ENCODE assay signal across 8 cellular contexts in genomic region chr1:2229032-2229920, GRCh38. TPM values are rescaled to one million over a fixed set of nuclear protein-coding genes. Genes with fewer than 3 reads are reported as not detected.
DNase-seq lines count a peak whose midpoint lies in the region; ATAC-seq and TF ChIP-seq lines count a peak whose summit lies in the region.

No MANE protein-coding gene starts in this region.

- TF ChIP-seq POLR2A in prostate gland (IDR thresholded peaks at IDR 0.05): no peak

- H3K36me3 Mint-ChIP-seq in CD4-positive, CD25-positive, alpha-beta regulatory T cell: no peaks in the 10 kb centered on the region

- 2% methylated on average over 78 of the region's 78 CpGs for WGBS in right cardiac atrium
- WGBS in prostate gland: under 1% methylated on average over 46 of the region's 78 CpGs

- peak overlapping the region; percentile 84 for H3K27ac ChIP-seq in CD4-positive, CD25-positive, alpha-beta regulatory T cell (ENCODE audit: insufficient read depth, low read length, poor library complexity, severe bottlenecking)
- H3K27ac ChIP-seq in HUES6 (ENCODE audit: low read depth, low read length) (0 out of 2 replicates have a peak overlapping the region, but pooled peaks have one; percentile 5), SJSA1 (0 out of 2 replicates have a peak overlapping the region, but pooled peaks have one; percentile 3), right cardiac atrium (ENCODE audit: low read length) (peak overlapping the region; percentile 90), prostate gland (peak overlapping the region; percentile 93 to 95)

- H3K27me3 Mint-ChIP-seq in CD4-positive, CD25-positive, alpha-beta regulatory T cell: peaks cover 17% of the 10 kb centered on the region

- H3K27ac Mint-ChIP-seq in CD4-positive, CD25-positive, alpha-beta regulatory T cell: peak overlapping the region; percentile 94 to 100 (median 98)

- peaks cover 0 to 42% (median 16%) of the 10 kb centered on the region in 4 donors for H3K4me1 Mint-ChIP-seq in CD4-positive, CD25-positive, alpha-beta regulatory T cell

- no peaks in the 10 kb centered on the region for H3K27me3 ChIP-seq in CD4-positive, CD25-positive, alpha-beta regulatory T cell (ENCODE audit: control insufficient read depth, insufficient read depth, low read length)
- H3K27me3 ChIP-seq in HUES6 (ENCODE audit: control insufficient read depth, insufficient read depth, low read length) (no peaks in the 10 kb centered on the region), SJSA1 (replicated peaks) (no peaks in the 10 kb centered on the region), right cardiac atrium (ENCODE audit: control insufficient read depth, insufficient read depth) (no peaks in the 10 kb centered on the region), prostate gland (replicated peaks; ENCODE audit: insufficient read depth) (no peaks in the 10 kb centered on the region)

- DNase-seq in CD4-positive, CD25-positive, alpha-beta regulatory T cell: peak; percentile 32 to 85 (median 65)
- DNase-seq in SJSA1 (ENCODE audit: low read depth in 1 of 2, low spot score in 2 of 2) (peak; percentile 72), anterior cingulate cortex (lab: John Stamatoyannopoulos, UW) (peak in 54 of 58 donors; percentile 44 to 87 (median 71)), right cardiac atrium (peak; percentile 79 to 93 (median 93)), prostate gland (ENCODE audit: low spot score) (peak; percentile 69)

- peaks cover 0 to 1% (median 0%) of the 10 kb centered on the region in 7 donors for H3K9me3 Mint-ChIP-seq in CD4-positive, CD25-positive, alpha-beta regulatory T cell

- H3K4me3 Mint-ChIP-seq in CD4-positive, CD25-positive, alpha-beta regulatory T cell: peak overlapping the region; percentile 95 to 99 (median 96)

- no peaks in the 10 kb centered on the region for H3K9me3 ChIP-seq in CD4-positive, CD25-positive, alpha-beta regulatory T cell (ENCODE audit: control insufficient read depth in 2 of 2, low read length in 2 of 2)
- H3K9me3 ChIP-seq in HUES6 (ENCODE audit: control insufficient read depth, insufficient read depth, low read depth, low read length): no peaks in the 10 kb centered on the region
- H3K9me3 ChIP-seq in SJSA1 (replicated peaks): peaks cover 3% of the 10 kb centered on the region; the same call in 1 of the 2 replicates
- H3K9me3 ChIP-seq in right cardiac atrium (ENCODE audit: control insufficient read depth, low read length): no peaks in the 10 kb centered on the region
- no peaks in the 10 kb centered on the region for H3K9me3 ChIP-seq in prostate gland

- peak overlapping the region; percentile 87 for H3K9ac ChIP-seq in HUES6 (ENCODE audit: low read length)

- H3K36me3 ChIP-seq in CD4-positive, CD25-positive, alpha-beta regulatory T cell (ENCODE audit: control insufficient read depth, insufficient read depth, low read length): no peaks in the 10 kb centered on the region
- H3K36me3 ChIP-seq in HUES6 (ENCODE audit: control insufficient read depth, insufficient read depth, low read length) (no peaks in the 10 kb centered on the region), SJSA1 (peaks cover 50% of the 10 kb centered on the region), prostate gland (no peaks in the 10 kb centered on the region)

- peaks cover 42% of the 10 kb centered on the region for H3K4me1 ChIP-seq in CD4-positive, CD25-positive, alpha-beta regulatory T cell (ENCODE audit: control insufficient read depth, insufficient read depth, low read length, poor library complexity, severe bottlenecking)
- H3K4me1 ChIP-seq in HUES6 (ENCODE audit: control insufficient read depth, insufficient read depth, low read length): peaks cover 50% of the 10 kb centered on the region
- peaks cover 57% of the 10 kb centered on the region for H3K4me1 ChIP-seq in SJSA1 (replicated peaks)
- H3K4me1 ChIP-seq in right cardiac atrium (ENCODE audit: control insufficient read depth, insufficient read depth, low read length): peaks cover 20% of the 10 kb centered on the region
- peaks cover 27% of the 10 kb centered on the region for H3K4me1 ChIP-seq in prostate gland (replicated peaks)

- peak; percentile 3 to 6 for ATAC-seq in CD4-positive, CD25-positive, alpha-beta regulatory T cell (ENCODE audit: low read depth in 2 of 2)
- peak; percentile 8 to 18 for ATAC-seq in right cardiac atrium
- no peak for ATAC-seq in GM18873 (IDR thresholded peaks at IDR 0.05; ENCODE audit: low FRiP score, unreplicated experiment)
- no peak for ATAC-seq in HG02885 (IDR thresholded peaks at IDR 0.05; ENCODE audit: poor library complexity, unreplicated experiment)

- intact Hi-C loops in right cardiac atrium (cut with DNase I) (loop anchor here in 1 of 4 donors (2.0 kb wide), 1 partner anchor 16 kb away; no protein-coding TSS in a partner anchor), prostate gland (cut with DNase I) (no loop called here)

- H3K4me3 ChIP-seq in CD4-positive, CD25-positive, alpha-beta regulatory T cell (ENCODE audit: low read depth, low read length): peak overlapping the region; percentile 86
- H3K4me3 ChIP-seq in HUES6 (ENCODE audit: low read depth, low read length) (peak overlapping the region; percentile 98), SJSA1 (peak overlapping the region; percentile 79), right cardiac atrium (ENCODE audit: low read length) (peak overlapping the region; percentile 94), prostate gland (peak overlapping the region; percentile 53 to 68)

- peak in 1 of 4 experiments; percentile 18 for TF ChIP-seq CTCF in prostate gland (IDR thresholded peaks at IDR 0.05)

RNA-seq across cellular contexts. Expression of gene SKI, which starts 1.2 kb away (rescaled TPM):
- total RNA-seq in CD4-positive, CD25-positive, alpha-beta regulatory T cell: 218 TPM
- polyA plus RNA-seq in CD4-positive, CD25-positive, alpha-beta regulatory T cell: under 1 TPM; 0.25 to 0.57 (median 0.31) TPM
- 9.6 and 24.3 TPM in 2 replicates for total RNA-seq in SJSA1 (2014; rRNA removed; shearing (Covaris generic))
- total RNA-seq in right cardiac atrium (10 to 100 TPM; 56.7 to 83.1 (median 68.9) TPM), prostate gland (100 to 1,000 TPM in 1 of 2 donors, 10 to 100 TPM in 1; 46.2 to 114 TPM)
- 35.6 TPM for polyA plus RNA-seq in right cardiac atrium

RNA-seq across cellular contexts. Expression of gene FAAP20, which starts 34.7 kb away (rescaled TPM):
- 40.4 TPM for total RNA-seq in CD4-positive, CD25-positive, alpha-beta regulatory T cell
- 10 to 100 TPM; 40.0 to 66.5 (median 51.5) TPM for polyA plus RNA-seq in CD4-positive, CD25-positive, alpha-beta regulatory T cell
- 39.2 and 48.6 TPM in 2 replicates for total RNA-seq in SJSA1 (2014; rRNA removed; shearing (Covaris generic))
- 10 to 100 TPM; 35.5 to 49.3 (median 37.2) TPM for total RNA-seq in right cardiac atrium
- 56.3 TPM for polyA plus RNA-seq in right cardiac atrium
- total RNA-seq in prostate gland: 10 to 100 TPM; 55.9 to 70.4 TPM

Comparison
In these comparisons a context has a peak if more than half of its experiments do, and no peak if none do; other contexts are left out.
1. ATAC-seq: peak in CD4-positive, CD25-positive, alpha-beta regulatory T cell (2 of 2) and right cardiac atrium (2 of 2); none in GM18873 (single experiment) and HG02885 (single experiment).
2. H3K27ac ChIP-seq: peak in every context shown above with its lines; median percentile 94 in prostate gland; 90 in right cardiac atrium; 84 in CD4-positive, CD25-positive, alpha-beta regulatory T cell; 5 in HUES6; 3 in SJSA1.
3. Peak in every context shown above with its lines, with median percentiles within 50 percentile points of each other: DNase-seq and H3K4me3 ChIP-seq.